ENCODE assay signal across 13 cellular contexts in genomic region chr1:88502814-88503339, GRCh38.
DNase-seq lines count a peak whose midpoint lies in the region; ATAC-seq and TF ChIP-seq lines count a peak whose summit lies in the region.
"Had no signal": no experiment of that assay in that cellular context is flagged by ENCODE, and none has a peak within 500 bp of the region (broad histone marks: within the 10 kb centered on the region; RNA-seq: fewer than 3 reads in every experiment).

No MANE protein-coding gene starts in this region.

- no peaks in the 10 kb centered on the region for H3F3A ChIP-seq in GM23338 (replicated peaks; ENCODE audit: low read depth)

- no peaks in the 10 kb centered on the region for H4K20me1 ChIP-seq in GM23338 (replicated peaks; ENCODE audit: insufficient read depth)

- H3K4me1 Mint-ChIP-seq in GM23338: no peaks in the 10 kb centered on the region
- H3K4me1 Mint-ChIP-seq in progenitor cell of endocrine pancreas (ENCODE audit: low read depth): peaks cover 2% of the 10 kb centered on the region

- no peak overlapping the region for H3K27ac ChIP-seq in GM23338 (ENCODE audit: low read depth)
- H3K27ac ChIP-seq: C4-2B had no signal

- DNase-seq in GM23338 (ENCODE audit: low spot score): no peak
- DNase-seq in inferior parietal cortex (ENCODE audit: extremely low spot score): peak; percentile 32
- no peak for DNase-seq in progenitor cell of endocrine pancreas (ENCODE audit: low spot score, unreplicated experiment)
- DNase-seq in DMS79 (lab: John Stamatoyannopoulos, UW): no peak
- no peak for DNase-seq in occipital lobe (lab: John Stamatoyannopoulos, UW)
- no peak for DNase-seq in NCI-H128 (lab: John Stamatoyannopoulos, UW; ENCODE audit: unreplicated experiment)
- DNase-seq: ACHN; CD4-positive, alpha-beta T cell; DMS153; DMS79 treated with DMSO at 0.1 percent for 48 hours; GF-D8; HCEC 1CT had no signal

- H3K4me3 Mint-ChIP-seq in GM23338 (no peak overlapping the region), progenitor cell of endocrine pancreas (ENCODE audit: low read depth) (no peak overlapping the region)
- H3K4me3 Mint-ChIP-seq: CD4-positive, alpha-beta T cell had no signal

- no peaks in the 10 kb centered on the region for H3K27me3 ChIP-seq in GM23338 (ENCODE audit: insufficient read depth)

- H3K27me3 Mint-ChIP-seq in GM23338 (ENCODE audit: insufficient read depth, low read depth, poor library complexity): no peaks in the 10 kb centered on the region
- H3K27me3 Mint-ChIP-seq in progenitor cell of endocrine pancreas: no peaks in the 10 kb centered on the region

- H3K36me3 Mint-ChIP-seq in GM23338 (ENCODE audit: low read depth): no peaks in the 10 kb centered on the region
- H3K36me3 Mint-ChIP-seq in progenitor cell of endocrine pancreas (ENCODE audit: insufficient read depth): no peaks in the 10 kb centered on the region

- H3K27ac Mint-ChIP-seq in GM23338 (no peak overlapping the region), progenitor cell of endocrine pancreas (peak overlapping the region; percentile 31)
- H3K27ac Mint-ChIP-seq: CD4-positive, alpha-beta T cell had no signal

- no peak overlapping the region for H3K4me2 ChIP-seq in GM23338

- no peaks in the 10 kb centered on the region for H3K36me3 ChIP-seq in GM23338 (ENCODE audit: insufficient read depth)

- ATAC-seq in GM23338: no peak

- H2AFZ ChIP-seq in GM23338: peak overlapping the region; percentile 24; the same call in 1 of the 2 replicates

- H3K79me2 ChIP-seq in GM23338 (replicated peaks; ENCODE audit: insufficient read depth): no peaks in the 10 kb centered on the region

- H3K9me3 Mint-ChIP-seq in GM23338 (peaks cover 4% of the 10 kb centered on the region; the same call in 2 of the 3 replicates), progenitor cell of endocrine pancreas (ENCODE audit: low read depth) (no peaks in the 10 kb centered on the region)
- H3K9me3 Mint-ChIP-seq: CD4-positive, alpha-beta T cell had no signal

- no peak for TF ChIP-seq CTCF in GM23338 (conservative IDR thresholded peaks at IDR 0.05; ENCODE audit: low read depth in 2 of 2)
- no peak for TF ChIP-seq CTCF in progenitor cell of endocrine pancreas (IDR thresholded peaks at IDR 0.05; ENCODE audit: unreplicated experiment)

- H3K4me1 ChIP-seq in GM23338 (ENCODE audit: insufficient read depth): no peaks in the 10 kb centered on the region

- no peak overlapping the region for H3K4me3 ChIP-seq in GM23338

- 0 out of 2 replicates have a peak, but pooled peaks cover 5% of the 10 kb centered on the region for H3K9me2 ChIP-seq in GM23338 (ENCODE audit: insufficient read depth)

TF ChIP-seq in GM23338, 12 proteins besides CTCF, POLR2A, EP300 and RAD21 (continues in another document):
- no peak for TF ChIP-seq ZNF331 (CRISPR knock-in tag; IDR thresholded peaks at IDR 0.05; ENCODE audit: low read depth)
- TF ChIP-seq, protein P1, sequence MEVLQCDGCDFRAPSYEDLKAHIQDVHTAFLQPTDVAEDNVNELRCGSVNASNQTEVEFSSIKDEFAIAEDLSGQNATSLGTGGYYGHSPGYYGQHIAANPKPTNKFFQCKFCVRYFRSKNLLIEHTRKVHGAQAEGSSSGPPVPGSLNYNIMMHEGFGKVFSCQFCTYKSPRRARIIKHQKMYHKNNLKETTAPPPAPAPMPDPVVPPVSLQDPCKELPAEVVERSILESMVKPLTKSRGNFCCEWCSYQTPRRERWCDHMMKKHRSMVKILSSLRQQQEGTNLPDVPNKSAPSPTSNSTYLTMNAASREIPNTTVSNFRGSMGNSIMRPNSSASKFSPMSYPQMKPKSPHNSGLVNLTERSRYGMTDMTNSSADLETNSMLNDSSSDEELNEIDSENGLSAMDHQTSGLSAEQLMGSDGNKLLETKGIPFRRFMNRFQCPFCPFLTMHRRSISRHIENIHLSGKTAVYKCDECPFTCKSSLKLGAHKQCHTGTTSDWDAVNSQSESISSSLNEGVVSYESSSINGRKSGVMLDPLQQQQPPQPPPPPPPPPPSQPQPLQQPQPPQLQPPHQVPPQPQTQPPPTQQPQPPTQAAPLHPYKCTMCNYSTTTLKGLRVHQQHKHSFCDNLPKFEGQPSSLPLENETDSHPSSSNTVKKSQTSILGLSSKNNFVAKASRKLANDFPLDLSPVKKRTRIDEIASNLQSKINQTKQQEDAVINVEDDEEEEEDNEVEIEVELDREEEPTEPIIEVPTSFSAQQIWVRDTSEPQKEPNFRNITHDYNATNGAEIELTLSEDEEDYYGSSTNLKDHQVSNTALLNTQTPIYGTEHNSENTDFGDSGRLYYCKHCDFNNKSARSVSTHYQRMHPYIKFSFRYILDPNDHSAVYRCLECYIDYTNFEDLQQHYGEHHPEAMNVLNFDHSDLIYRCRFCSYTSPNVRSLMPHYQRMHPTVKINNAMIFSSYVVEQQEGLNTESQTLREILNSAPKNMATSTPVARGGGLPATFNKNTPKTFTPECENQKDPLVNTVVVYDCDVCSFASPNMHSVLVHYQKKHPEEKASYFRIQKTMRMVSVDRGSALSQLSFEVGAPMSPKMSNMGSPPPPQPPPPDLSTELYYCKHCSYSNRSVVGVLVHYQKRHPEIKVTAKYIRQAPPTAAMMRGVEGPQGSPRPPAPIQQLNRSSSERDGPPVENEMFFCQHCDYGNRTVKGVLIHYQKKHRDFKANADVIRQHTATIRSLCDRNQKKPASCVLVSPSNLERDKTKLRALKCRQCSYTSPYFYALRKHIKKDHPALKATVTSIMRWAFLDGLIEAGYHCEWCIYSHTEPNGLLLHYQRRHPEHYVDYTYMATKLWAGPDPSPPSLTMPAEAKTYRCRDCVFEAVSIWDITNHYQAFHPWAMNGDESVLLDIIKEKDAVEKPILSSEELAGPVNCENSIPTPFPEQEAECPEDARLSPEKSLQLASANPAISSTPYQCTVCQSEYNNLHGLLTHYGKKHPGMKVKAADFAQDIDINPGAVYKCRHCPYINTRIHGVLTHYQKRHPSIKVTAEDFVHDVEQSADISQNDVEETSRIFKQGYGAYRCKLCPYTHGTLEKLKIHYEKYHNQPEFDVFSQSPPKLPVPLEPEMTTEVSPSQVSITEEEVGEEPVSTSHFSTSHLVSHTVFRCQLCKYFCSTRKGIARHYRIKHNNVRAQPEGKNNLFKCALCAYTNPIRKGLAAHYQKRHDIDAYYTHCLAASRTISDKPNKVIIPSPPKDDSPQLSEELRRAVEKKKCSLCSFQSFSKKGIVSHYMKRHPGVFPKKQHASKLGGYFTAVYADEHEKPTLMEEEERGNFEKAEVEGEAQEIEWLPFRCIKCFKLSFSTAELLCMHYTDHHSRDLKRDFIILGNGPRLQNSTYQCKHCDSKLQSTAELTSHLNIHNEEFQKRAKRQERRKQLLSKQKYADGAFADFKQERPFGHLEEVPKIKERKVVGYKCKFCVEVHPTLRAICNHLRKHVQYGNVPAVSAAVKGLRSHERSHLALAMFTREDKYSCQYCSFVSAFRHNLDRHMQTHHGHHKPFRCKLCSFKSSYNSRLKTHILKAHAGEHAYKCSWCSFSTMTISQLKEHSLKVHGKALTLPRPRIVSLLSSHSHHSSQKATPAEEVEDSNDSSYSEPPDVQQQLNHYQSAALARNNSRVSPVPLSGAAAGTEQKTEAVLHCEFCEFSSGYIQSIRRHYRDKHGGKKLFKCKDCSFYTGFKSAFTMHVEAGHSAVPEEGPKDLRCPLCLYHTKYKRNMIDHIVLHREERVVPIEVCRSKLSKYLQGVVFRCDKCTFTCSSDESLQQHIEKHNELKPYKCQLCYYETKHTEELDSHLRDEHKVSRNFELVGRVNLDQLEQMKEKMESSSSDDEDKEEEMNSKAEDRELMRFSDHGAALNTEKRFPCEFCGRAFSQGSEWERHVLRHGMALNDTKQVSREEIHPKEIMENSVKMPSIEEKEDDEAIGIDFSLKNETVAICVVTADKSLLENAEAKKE (CRISPR knock-in tag; IDR thresholded peaks at IDR 0.05): no peak
- TF ChIP-seq POLR2AphosphoS5 (IDR thresholded peaks at IDR 0.05; ENCODE audit: low read depth): no peak
- no peak for TF ChIP-seq NANOG (IDR thresholded peaks at IDR 0.05; ENCODE audit: borderline replicate concordance)
- TF ChIP-seq ZNF114 (CRISPR knock-in tag; IDR thresholded peaks at IDR 0.05): no peak
- TF ChIP-seq CREB1 (CRISPR knock-in tag; IDR thresholded peaks at IDR 0.05; ENCODE audit: low read depth): no peak
- no peak for TF ChIP-seq STAT1 (IDR thresholded peaks at IDR 0.05; ENCODE audit: unreplicated experiment)
- TF ChIP-seq EZH2 (IDR thresholded peaks at IDR 0.05; ENCODE audit: low read depth, unreplicated experiment): no peak
- no peak for TF ChIP-seq REST (IDR thresholded peaks at IDR 0.05; ENCODE audit: unreplicated experiment)
- no peak for TF ChIP-seq EZH2phosphoT487 (IDR thresholded peaks at IDR 0.05; ENCODE audit: unreplicated experiment)
